Comparison of ENCODE assay signal across 15 cellular contexts in genomic region chr17:19718613-19719364, GRCh38. TPM values are rescaled to one million over a fixed set of nuclear protein-coding genes. Genes with fewer than 3 reads are reported as not detected.
A peak's percentile ranks its signal among the peaks of the same experiment; 100 is the strongest.
DNase-seq lines count a peak whose midpoint lies in the region; ATAC-seq and TF ChIP-seq lines count a peak whose summit lies in the region.
"Had no signal": no experiment of that assay in that cellular context is flagged by ENCODE, and none has a peak within 500 bp of the region (broad histone marks: within the 10 kb centered on the region; RNA-seq: fewer than 3 reads in every experiment).

No MANE protein-coding gene starts in this region.

- TF ChIP-seq POLR2A in body of pancreas (IDR thresholded peaks at IDR 0.05) (no peak), thyroid gland (IDR thresholded peaks at IDR 0.05) (no peak)

- H3K4me1 ChIP-seq in DOHH2 (ENCODE audit: control insufficient read depth, low read length), result no peaks in the 10 kb centered on the region
- peaks cover 18% of the 10 kb centered on the region for H3K4me1 ChIP-seq in body of pancreas
- no peaks in the 10 kb centered on the region for H3K4me1 ChIP-seq in mesendoderm (ENCODE audit: control insufficient read depth, low read depth, low read length)
- peaks cover 30 to 70% of the 10 kb centered on the region in 2 donors for H3K4me1 ChIP-seq in thyroid gland

- H3K27ac ChIP-seq in DOHH2 (ENCODE audit: low read depth, low read length) (no peak overlapping the region), body of pancreas (no peak overlapping the region), mesendoderm (ENCODE audit: low read depth, low read length) (no peak overlapping the region), thyroid gland (peak overlapping the region in 1 of 3 donors; percentile 65)
- H3K27ac ChIP-seq: GM23248, hepatocyte had no signal

- H2BK5ac ChIP-seq in mesendoderm (ENCODE audit: low read length), result no peak overlapping the region

- H3K9me3 ChIP-seq in DOHH2 (ENCODE audit: control insufficient read depth, insufficient read depth, low read length) (no peaks in the 10 kb centered on the region), body of pancreas (no peaks in the 10 kb centered on the region), thyroid gland (no peaks in the 10 kb centered on the region)

- H3K4me2 ChIP-seq in DOHH2 (ENCODE audit: low read length) (no peak overlapping the region), mesendoderm (ENCODE audit: low read length) (no peak overlapping the region)
- H3K4me2 ChIP-seq: hepatocyte had no signal

- H3F3A ChIP-seq in DOHH2 (ENCODE audit: control insufficient read depth, insufficient read depth), result no peaks in the 10 kb centered on the region

- H3K18ac ChIP-seq in mesendoderm (ENCODE audit: low read length), result no peak overlapping the region

- no peak overlapping the region for H2BK15ac ChIP-seq in mesendoderm (replicated peaks; ENCODE audit: low read depth)

- no peaks in the 10 kb centered on the region for H4K20me1 ChIP-seq in DOHH2 (ENCODE audit: control insufficient read depth, insufficient read depth, low read depth, low read length)

- H3K36me3 ChIP-seq in DOHH2 (ENCODE audit: control insufficient read depth, low read length) (no peaks in the 10 kb centered on the region), body of pancreas (replicated peaks in 1 of 2; ENCODE audit: insufficient read depth in 1 of 2, low read depth in 2 of 2) (no peaks in the 10 kb centered on the region), mesendoderm (ENCODE audit: control insufficient read depth, insufficient read depth, low read length) (no peaks in the 10 kb centered on the region), thyroid gland (no peaks in the 10 kb centered on the region)

- no peak overlapping the region for H2BK120ac ChIP-seq in mesendoderm (ENCODE audit: low read depth, low read length)

- H3K27me3 ChIP-seq in DOHH2 (ENCODE audit: control insufficient read depth, low read length), result no peaks in the 10 kb centered on the region
- no peaks in the 10 kb centered on the region for H3K27me3 ChIP-seq in body of pancreas
- H3K27me3 ChIP-seq in mesendoderm (ENCODE audit: insufficient read depth, low read length, poor library complexity), result no peaks in the 10 kb centered on the region
- H3K27me3 ChIP-seq in thyroid gland, result no peaks in the 10 kb centered on the region
- H3K27me3 ChIP-seq: hepatocyte had no signal

- H4K8ac ChIP-seq in mesendoderm (ENCODE audit: low read depth, low read length), result no peak overlapping the region

- no peak overlapping the region for H3K9ac ChIP-seq in mesendoderm (ENCODE audit: low read length)
- H3K9ac ChIP-seq: GM23248 had no signal

- 63 to 67% methylated on average over 12 to 18 of the region's 18 CpGs for WGBS in body of pancreas, 2 donors
- WGBS in mesendoderm (ENCODE audit: extremely low coverage, insufficient coverage, low lambda C conversion rate), result no CpG with 5 or more reads among the region's 18 CpGs
- WGBS in thyroid gland, 2 donors, result 84 to 92% methylated on average over 13 to 15 of the region's 18 CpGs

- H3K4me3 ChIP-seq in DOHH2 (ENCODE audit: low read length) (no peak overlapping the region), body of pancreas (no peak overlapping the region), mesendoderm (ENCODE audit: low read length) (no peak overlapping the region), thyroid gland (replicated peaks in 1 of 3) (no peak overlapping the region)
- H3K4me3 ChIP-seq: GM23248, hepatocyte had no signal

- H3K23ac ChIP-seq in mesendoderm (ENCODE audit: low read length), result no peak overlapping the region

- H3K79me2 ChIP-seq in DOHH2 (ENCODE audit: control insufficient read depth, low read length), result no peaks in the 10 kb centered on the region
- H3K79me2 ChIP-seq in mesendoderm (ENCODE audit: control insufficient read depth, insufficient read depth, low read length), result no peaks in the 10 kb centered on the region
- H3K79me2 ChIP-seq: hepatocyte had no signal

- H3K9me2 ChIP-seq in DOHH2 (replicated peaks; ENCODE audit: control insufficient read depth, low read length), result no peaks in the 10 kb centered on the region

- H3K79me1 ChIP-seq in mesendoderm (ENCODE audit: low read length), result no peaks in the 10 kb centered on the region

- peak; percentile 43 for DNase-seq in HuH-7 (ENCODE audit: low spot score)
- peak; percentile 36 to 60 (median 42) for DNase-seq in body of pancreas
- peak; percentile 64 for DNase-seq in mesendoderm
- DNase-seq in thyroid gland, result no peak
- DNase-seq in foreskin melanocyte, result no peak
- no peak for DNase-seq in LoVo (ENCODE audit: low spot score)
- DNase-seq: activated CD4-positive, alpha-beta T cell treated with anti-CD3 and anti-CD28 coated beads for 1 hour; activated naive CD4-positive, alpha-beta T cell treated with anti-CD3 and anti-CD28 coated beads for 36 hours; midbrain; NCI-H1105 treated with DMSO at 0.1 percent for 48 hours had no signal

- intact Hi-C loops in body of pancreas (cut with DNase I), result no loop called here
- intact Hi-C loops in thyroid gland (cut with DNase I), result no loop called here

- no peak overlapping the region for H3K4ac ChIP-seq in mesendoderm (ENCODE audit: low read depth, low read length)

- no peak overlapping the region for H2AK5ac ChIP-seq in mesendoderm (ENCODE audit: low read length)

- no peak overlapping the region for H4K5ac ChIP-seq in mesendoderm (ENCODE audit: low read length)

- TF ChIP-seq CTCF in DOHH2 (IDR thresholded peaks at IDR 0.05; ENCODE audit: low read depth, low read length, poor library complexity, severe bottlenecking) (peak; percentile 19), body of pancreas (IDR thresholded peaks at IDR 0.05) (peak in 5 of 7 experiments; percentile 6 to 52 (median 36)), thyroid gland (IDR thresholded peaks at IDR 0.05) (no peak)

- H3K56ac ChIP-seq in mesendoderm (ENCODE audit: low read length), result no peak overlapping the region

- ATAC-seq in body of pancreas, result no peak
- ATAC-seq in activated CD4-positive, CD25-positive, alpha-beta regulatory T cell treated with anti-CD3 and anti-CD28 coated beads, Interleukin-2, amount 50 U/mL, for 24 hours, result no peak

RNA-seq across cellular contexts. Expression of gene SLC47A2, which starts 2.4 kb away (rescaled TPM):
- under 1 TPM in 1 of 2 donors, not detected in 1; 0.26 TPM for total RNA-seq in body of pancreas
- polyA plus RNA-seq in mesendoderm (2013, experiment 1 of 2), result not detected
- 0.03 TPM for polyA plus RNA-seq in mesendoderm (2013, experiment 2 of 2)
- total RNA-seq in thyroid gland, result 1 to 10 TPM in 1 of 4 donors, under 1 TPM in 1, not detected in 2; 0.45 to 1.4 TPM
- total RNA-seq: activated naive CD4-positive, alpha-beta T cell treated with anti-CD3 and anti-CD28 coated beads for 36 hours; dermis microvascular lymphatic vessel endothelial cell; GM23248 had no signal
- polyA plus RNA-seq: GM23248, hepatocyte had no signal

RNA-seq across cellular contexts. Expression of gene ALDH3A1, which starts 29.3 kb away (rescaled TPM):
- total RNA-seq in body of pancreas, result 1 to 10 TPM in 1 of 2 donors, under 1 TPM in 1; 0.33 to 1.8 TPM
- 0.52 TPM for polyA plus RNA-seq in mesendoderm (2013, experiment 1 of 2)
- 0.55 TPM for polyA plus RNA-seq in mesendoderm (2013, experiment 2 of 2)
- total RNA-seq in thyroid gland, result 1 to 10 TPM in 2 of 4 donors, under 1 TPM in 1, not detected in 1; 0.94 to 1.6 (median 1.1) TPM
- total RNA-seq: activated naive CD4-positive, alpha-beta T cell treated with anti-CD3 and anti-CD28 coated beads for 36 hours had no signal

Comparison
In these comparisons a context has a peak if more than half of its experiments do, and no peak if none do; other contexts are left out.
1. CTCF ChIP-seq: peak in DOHH2 (single experiment) and body of pancreas (5 of 7); none in thyroid gland (0 of 6).
2. DNase-seq: peak in HuH-7 (single experiment), body of pancreas (4 of 4) and mesendoderm (single experiment); none in thyroid gland (0 of 2), foreskin melanocyte (single experiment) and LoVo (single experiment).